In genomic region chr3:133779626-133780203, GRCh38 we compare ENCODE assay signal across 8 cellular contexts.
"Had no signal": no experiment of that assay in that cellular context is flagged by ENCODE, and none has a peak within 500 bp of the region (broad histone marks: within the 10 kb centered on the region; RNA-seq: fewer than 3 reads in every experiment).

No MANE protein-coding gene starts in this region.

- ATAC-seq: GM12878 had no signal

- FAIRE-seq: G401.6, GM12878, GM12891, GM12892, GM18507, GM19239 had no signal

- DNase-seq: GDM1, GF-D8 had no signal

- H3K4me3 ChIP-seq: GM12878 had no signal
